Comparison of ENCODE assay signal across 15 cellular contexts in genomic region chr1:182716740-182717720, GRCh38. TPM values are rescaled to one million over a fixed set of nuclear protein-coding genes. Genes with fewer than 3 reads are reported as not detected.
A peak's percentile ranks its signal among the peaks of the same experiment; 100 is the strongest.
DNase-seq lines count a peak whose midpoint lies in the region; ATAC-seq lines count a peak whose summit lies in the region.
"Had no signal": no experiment of that assay in that cellular context is flagged by ENCODE, and none has a peak within 500 bp of the region (broad histone marks: within the 10 kb centered on the region; RNA-seq: fewer than 3 reads in every experiment).

No MANE protein-coding gene starts in this region.

- in situ Hi-C loops in KBM-7 (cut with MboI; ENCODE audit: low pct_unique_long_range_greater_than_20kb, low sequenced_read_pairs) = no loop called here

- no peaks in the 10 kb centered on the region for H3K36me3 Mint-ChIP-seq in activated naive CD4-positive, alpha-beta T cell treated with anti-CD3 and anti-CD28 coated beads, Interleukin-2, amount 50 U/mL, for 72 hours
- H3K36me3 Mint-ChIP-seq in stimulated activated naive B cell treated with anti-CD40 and anti-IgM and Interleukin-4, amounts not matched to agents 10 μg/mL and 1 μg/mL and 100 μg/mL, for 72 hours = no peaks in the 10 kb centered on the region

- peak in 1 of 2 donors; percentile 28 for ATAC-seq in activated naive CD4-positive, alpha-beta T cell treated with anti-CD3 and anti-CD28 coated beads, Interleukin-2, amount 50 U/mL, for 72 hours
- ATAC-seq in GM21723 (IDR thresholded peaks at IDR 0.05; ENCODE audit: unreplicated experiment) (peak; percentile 64), GM19455 (IDR thresholded peaks at IDR 0.05; ENCODE audit: unreplicated experiment) (no peak)
- ATAC-seq in stimulated activated naive B cell treated with anti-CD40 and anti-IgM and Interleukin-4, amounts not matched to agents 10 μg/mL and 1 μg/mL and 100 μg/mL, for 72 hours (replicated peaks) = peak in 1 of 2 donors; percentile 12
- ATAC-seq: body of pancreas had no signal

- H3K4me3 Mint-ChIP-seq in stimulated activated naive B cell treated with anti-CD40 and anti-IgM and Interleukin-4, amounts not matched to agents 10 μg/mL and 1 μg/mL and 100 μg/mL, for 72 hours = no peak overlapping the region

- DNase-seq in activated naive CD4-positive, alpha-beta T cell treated with anti-CD3 and anti-CD28 coated beads, Interleukin-2, amount 50 U/mL, for 72 hours (ENCODE audit: low spot score in 2 of 2) = no peak
- no peak for DNase-seq in activated naive CD4-positive, alpha-beta T cell treated with anti-CD3 and anti-CD28 coated beads, Interleukin-2, amount 50 U/mL, for 16 hours
- DNase-seq in NCI-H69 (lab: John Stamatoyannopoulos, UW) (peak; percentile 37), KBM-7 (no peak)
- no peak for DNase-seq in stimulated activated naive B cell treated with anti-CD40 and anti-IgM and Interleukin-4, amounts not matched to agents 10 μg/mL and 1 μg/mL and 100 μg/mL, for 72 hours
- DNase-seq in central memory CD4-positive, alpha-beta T cell = no peak
- DNase-seq: activated CD8-positive, alpha-beta memory T cell treated with anti-CD3 and anti-CD28 coated beads, Interleukin-2, amount 50 U/mL, for 48 hours; body of pancreas; NCI-H187 had no signal

- no peaks in the 10 kb centered on the region for H3K27me3 Mint-ChIP-seq in stimulated activated naive B cell treated with anti-CD40 and anti-IgM and Interleukin-4, amounts not matched to agents 10 μg/mL and 1 μg/mL and 100 μg/mL, for 72 hours

- peaks cover 20 to 43% of the 10 kb centered on the region in 2 donors for H3K4me1 Mint-ChIP-seq in stimulated activated naive B cell treated with anti-CD40 and anti-IgM and Interleukin-4, amounts not matched to agents 10 μg/mL and 1 μg/mL and 100 μg/mL, for 72 hours

- peak overlapping the region; percentile 53 to 66 for H3K27ac Mint-ChIP-seq in activated naive CD4-positive, alpha-beta T cell treated with anti-CD3 and anti-CD28 coated beads, Interleukin-2, amount 50 U/mL, for 72 hours
- H3K27ac Mint-ChIP-seq in stimulated activated naive B cell treated with anti-CD40 and anti-IgM and Interleukin-4, amounts not matched to agents 10 μg/mL and 1 μg/mL and 100 μg/mL, for 72 hours = peak overlapping the region; percentile 7

- H3K9me3 Mint-ChIP-seq in activated naive CD4-positive, alpha-beta T cell treated with anti-CD3 and anti-CD28 coated beads, Interleukin-2, amount 50 U/mL, for 72 hours = no peaks in the 10 kb centered on the region
- peaks cover 0 to 1% of the 10 kb centered on the region in 2 donors for H3K9me3 Mint-ChIP-seq in stimulated activated naive B cell treated with anti-CD40 and anti-IgM and Interleukin-4, amounts not matched to agents 10 μg/mL and 1 μg/mL and 100 μg/mL, for 72 hours

RNA-seq across cellular contexts. Expression of gene RGS8, which starts 32.6 kb away (rescaled TPM):
- total RNA-seq in activated naive CD4-positive, alpha-beta T cell treated with anti-CD3 and anti-CD28 coated beads, Interleukin-2, amount 50 U/mL, for 72 hours = not detected
- total RNA-seq: body of pancreas; epithelial cell of proximal tubule; renal cortical epithelial cell; T-helper 2 cell treated with Interferon-gamma antibody and Interleukin-4, amounts not matched to agents 100 ng/mL and 5 ng/mL, for 36 hours; thoracic aorta had no signal
